In the genomic region with DNA sequence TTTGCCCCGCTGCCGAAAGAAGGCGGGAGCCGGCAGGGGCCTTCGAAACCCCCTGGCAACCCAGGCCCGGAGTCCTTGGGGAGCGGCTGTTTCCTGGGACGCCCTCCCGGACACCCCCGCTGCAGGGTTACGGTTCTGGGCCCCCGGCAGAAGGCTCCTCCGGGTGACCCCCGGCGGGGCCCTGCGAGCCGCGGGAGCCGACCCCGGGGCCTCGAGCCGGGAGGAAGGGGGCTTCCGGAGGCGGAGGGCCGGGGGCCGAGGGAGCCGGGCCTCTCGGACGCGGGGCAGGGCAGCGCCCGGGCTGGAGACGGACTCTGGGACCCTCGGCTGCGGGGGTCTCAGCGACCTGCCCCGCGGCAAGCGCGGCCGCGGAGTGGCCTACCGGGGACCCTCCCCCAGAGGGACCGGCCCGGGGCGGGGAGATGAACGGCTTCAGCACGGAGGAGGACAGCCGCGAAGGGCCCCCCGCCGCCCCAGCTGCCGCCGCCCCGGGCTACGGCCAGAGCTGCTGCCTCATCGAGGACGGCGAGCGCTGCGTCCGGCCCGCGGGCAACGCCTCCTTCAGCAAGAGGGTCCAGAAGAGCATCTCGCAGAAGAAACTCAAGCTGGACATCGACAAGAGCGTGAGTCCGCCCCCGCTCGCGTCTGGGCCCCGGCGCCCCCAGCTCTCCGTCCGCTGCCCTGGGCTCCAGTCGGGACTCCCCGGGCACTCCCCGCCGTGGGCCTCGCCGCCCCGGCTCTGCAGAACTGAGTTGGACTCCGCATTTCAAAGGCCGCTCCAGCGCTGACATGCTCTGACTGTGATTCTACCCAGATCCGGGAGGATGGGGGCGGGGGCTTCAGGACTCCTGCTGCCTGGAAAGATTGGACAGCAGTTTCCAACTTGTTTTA, we compare ENCODE assay signal across 1 cellular context.
TF ChIP-seq lines count a peak whose summit lies in the region.

No MANE protein-coding gene starts in this region.

TF ChIP-seq in HepG2, 621 proteins besides CTCF, POLR2A, EP300 and RAD21 (continued from another document and continues in another):
- TF ChIP-seq, protein P1, sequence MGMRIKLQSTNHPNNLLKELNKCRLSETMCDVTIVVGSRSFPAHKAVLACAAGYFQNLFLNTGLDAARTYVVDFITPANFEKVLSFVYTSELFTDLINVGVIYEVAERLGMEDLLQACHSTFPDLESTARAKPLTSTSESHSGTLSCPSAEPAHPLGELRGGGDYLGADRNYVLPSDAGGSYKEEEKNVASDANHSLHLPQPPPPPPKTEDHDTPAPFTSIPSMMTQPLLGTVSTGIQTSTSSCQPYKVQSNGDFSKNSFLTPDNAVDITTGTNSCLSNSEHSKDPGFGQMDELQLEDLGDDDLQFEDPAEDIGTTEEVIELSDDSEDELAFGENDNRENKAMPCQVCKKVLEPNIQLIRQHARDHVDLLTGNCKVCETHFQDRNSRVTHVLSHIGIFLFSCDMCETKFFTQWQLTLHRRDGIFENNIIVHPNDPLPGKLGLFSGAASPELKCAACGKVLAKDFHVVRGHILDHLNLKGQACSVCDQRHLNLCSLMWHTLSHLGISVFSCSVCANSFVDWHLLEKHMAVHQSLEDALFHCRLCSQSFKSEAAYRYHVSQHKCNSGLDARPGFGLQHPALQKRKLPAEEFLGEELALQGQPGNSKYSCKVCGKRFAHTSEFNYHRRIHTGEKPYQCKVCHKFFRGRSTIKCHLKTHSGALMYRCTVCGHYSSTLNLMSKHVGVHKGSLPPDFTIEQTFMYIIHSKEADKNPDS (CRISPR knock-in tag; IDR thresholded peaks at IDR 0.05) = no peak
- TF ChIP-seq NR1H2 (CRISPR knock-in tag; IDR thresholded peaks at IDR 0.05; ENCODE audit: borderline replicate concordance, low read depth) = no peak
- no peak for TF ChIP-seq RFX3 (CRISPR knock-in tag; IDR thresholded peaks at IDR 0.05)
- TF ChIP-seq TIGD3 (CRISPR knock-in tag; IDR thresholded peaks at IDR 0.05; ENCODE audit: borderline replicate concordance) = no peak
- TF ChIP-seq, protein P2, sequence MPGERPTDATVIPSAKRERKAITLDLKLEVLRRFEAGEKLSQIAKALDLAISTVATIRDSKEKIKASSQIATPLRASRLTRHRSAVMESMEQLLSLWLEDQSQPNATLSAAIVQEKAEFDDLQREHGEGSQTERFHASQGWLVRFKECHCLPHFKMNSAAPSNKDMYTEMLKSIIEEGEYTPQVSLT (CRISPR knock-in tag; IDR thresholded peaks at IDR 0.05; ENCODE audit: borderline replicate concordance, low read depth) = no peak
- no peak for TF ChIP-seq ZFP36L2 (CRISPR knock-in tag; IDR thresholded peaks at IDR 0.05)
- no peak for TF ChIP-seq JUNB (CRISPR knock-in tag; IDR thresholded peaks at IDR 0.05; ENCODE audit: borderline replicate concordance)
- no peak for TF ChIP-seq ZSCAN31 (CRISPR knock-in tag; IDR thresholded peaks at IDR 0.05; ENCODE audit: low read depth)
- TF ChIP-seq ZNF75D (CRISPR knock-in tag; IDR thresholded peaks at IDR 0.05; ENCODE audit: borderline replicate concordance) = no peak
- TF ChIP-seq YEATS4 (CRISPR knock-in tag; IDR thresholded peaks at IDR 0.05; ENCODE audit: borderline replicate concordance) = peak; percentile 23; the same call in 1 of the 2 replicates
- TF ChIP-seq, protein P3, sequence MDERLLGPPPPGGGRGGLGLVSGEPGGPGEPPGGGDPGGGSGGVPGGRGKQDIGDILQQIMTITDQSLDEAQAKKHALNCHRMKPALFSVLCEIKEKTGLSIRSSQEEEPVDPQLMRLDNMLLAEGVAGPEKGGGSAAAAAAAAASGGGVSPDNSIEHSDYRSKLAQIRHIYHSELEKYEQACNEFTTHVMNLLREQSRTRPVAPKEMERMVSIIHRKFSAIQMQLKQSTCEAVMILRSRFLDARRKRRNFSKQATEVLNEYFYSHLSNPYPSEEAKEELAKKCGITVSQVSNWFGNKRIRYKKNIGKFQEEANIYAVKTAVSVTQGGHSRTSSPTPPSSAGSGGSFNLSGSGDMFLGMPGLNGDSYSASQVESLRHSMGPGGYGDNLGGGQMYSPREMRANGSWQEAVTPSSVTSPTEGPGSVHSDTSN (CRISPR knock-in tag; IDR thresholded peaks at IDR 0.05) = no peak
- TF ChIP-seq SP140L (CRISPR knock-in tag; IDR thresholded peaks at IDR 0.05; ENCODE audit: borderline replicate concordance) = no peak
- TF ChIP-seq ZNF205 (CRISPR knock-in tag; IDR thresholded peaks at IDR 0.05) = no peak
- TF ChIP-seq MTA1 (CRISPR knock-in tag; IDR thresholded peaks at IDR 0.05; ENCODE audit: borderline replicate concordance) = no peak
- TF ChIP-seq ZNF672 (CRISPR knock-in tag; IDR thresholded peaks at IDR 0.05) = no peak
- TF ChIP-seq, protein P4, sequence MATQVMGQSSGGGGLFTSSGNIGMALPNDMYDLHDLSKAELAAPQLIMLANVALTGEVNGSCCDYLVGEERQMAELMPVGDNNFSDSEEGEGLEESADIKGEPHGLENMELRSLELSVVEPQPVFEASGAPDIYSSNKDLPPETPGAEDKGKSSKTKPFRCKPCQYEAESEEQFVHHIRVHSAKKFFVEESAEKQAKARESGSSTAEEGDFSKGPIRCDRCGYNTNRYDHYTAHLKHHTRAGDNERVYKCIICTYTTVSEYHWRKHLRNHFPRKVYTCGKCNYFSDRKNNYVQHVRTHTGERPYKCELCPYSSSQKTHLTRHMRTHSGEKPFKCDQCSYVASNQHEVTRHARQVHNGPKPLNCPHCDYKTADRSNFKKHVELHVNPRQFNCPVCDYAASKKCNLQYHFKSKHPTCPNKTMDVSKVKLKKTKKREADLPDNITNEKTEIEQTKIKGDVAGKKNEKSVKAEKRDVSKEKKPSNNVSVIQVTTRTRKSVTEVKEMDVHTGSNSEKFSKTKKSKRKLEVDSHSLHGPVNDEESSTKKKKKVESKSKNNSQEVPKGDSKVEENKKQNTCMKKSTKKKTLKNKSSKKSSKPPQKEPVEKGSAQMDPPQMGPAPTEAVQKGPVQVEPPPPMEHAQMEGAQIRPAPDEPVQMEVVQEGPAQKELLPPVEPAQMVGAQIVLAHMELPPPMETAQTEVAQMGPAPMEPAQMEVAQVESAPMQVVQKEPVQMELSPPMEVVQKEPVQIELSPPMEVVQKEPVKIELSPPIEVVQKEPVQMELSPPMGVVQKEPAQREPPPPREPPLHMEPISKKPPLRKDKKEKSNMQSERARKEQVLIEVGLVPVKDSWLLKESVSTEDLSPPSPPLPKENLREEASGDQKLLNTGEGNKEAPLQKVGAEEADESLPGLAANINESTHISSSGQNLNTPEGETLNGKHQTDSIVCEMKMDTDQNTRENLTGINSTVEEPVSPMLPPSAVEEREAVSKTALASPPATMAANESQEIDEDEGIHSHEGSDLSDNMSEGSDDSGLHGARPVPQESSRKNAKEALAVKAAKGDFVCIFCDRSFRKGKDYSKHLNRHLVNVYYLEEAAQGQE (IDR thresholded peaks at IDR 0.05; ENCODE audit: borderline replicate concordance in 1 of 2, low read depth in 1 of 2, low read length in 2 of 2) = no peak
- peak; percentile 13; the same call in 1 of the 2 replicates for TF ChIP-seq MEIS2 (CRISPR knock-in tag; IDR thresholded peaks at IDR 0.05)
- TF ChIP-seq, protein P5, sequence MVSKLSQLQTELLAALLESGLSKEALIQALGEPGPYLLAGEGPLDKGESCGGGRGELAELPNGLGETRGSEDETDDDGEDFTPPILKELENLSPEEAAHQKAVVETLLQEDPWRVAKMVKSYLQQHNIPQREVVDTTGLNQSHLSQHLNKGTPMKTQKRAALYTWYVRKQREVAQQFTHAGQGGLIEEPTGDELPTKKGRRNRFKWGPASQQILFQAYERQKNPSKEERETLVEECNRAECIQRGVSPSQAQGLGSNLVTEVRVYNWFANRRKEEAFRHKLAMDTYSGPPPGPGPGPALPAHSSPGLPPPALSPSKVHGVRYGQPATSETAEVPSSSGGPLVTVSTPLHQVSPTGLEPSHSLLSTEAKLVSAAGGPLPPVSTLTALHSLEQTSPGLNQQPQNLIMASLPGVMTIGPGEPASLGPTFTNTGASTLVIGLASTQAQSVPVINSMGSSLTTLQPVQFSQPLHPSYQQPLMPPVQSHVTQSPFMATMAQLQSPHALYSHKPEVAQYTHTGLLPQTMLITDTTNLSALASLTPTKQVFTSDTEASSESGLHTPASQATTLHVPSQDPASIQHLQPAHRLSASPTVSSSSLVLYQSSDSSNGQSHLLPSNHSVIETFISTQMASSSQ (IDR thresholded peaks at IDR 0.05; ENCODE audit: low read depth) = no peak
- TF ChIP-seq, protein P5 (CRISPR knock-in tag; IDR thresholded peaks at IDR 0.05; ENCODE audit: borderline replicate concordance) = no peak
- no peak for TF ChIP-seq ZSCAN30 (CRISPR knock-in tag; IDR thresholded peaks at IDR 0.05)
- TF ChIP-seq ZNF142 (CRISPR knock-in tag; IDR thresholded peaks at IDR 0.05) = no peak
- no peak for TF ChIP-seq ZBTB43 (CRISPR knock-in tag; conservative IDR thresholded peaks at IDR 0.05)
- no peak for TF ChIP-seq NCOA1 (CRISPR knock-in tag; IDR thresholded peaks at IDR 0.05)
- TF ChIP-seq ZNF619 (CRISPR knock-in tag; IDR thresholded peaks at IDR 0.05) = 0 out of 2 replicates have a peak, but pooled peaks have one; percentile 59
- TF ChIP-seq, protein P6, sequence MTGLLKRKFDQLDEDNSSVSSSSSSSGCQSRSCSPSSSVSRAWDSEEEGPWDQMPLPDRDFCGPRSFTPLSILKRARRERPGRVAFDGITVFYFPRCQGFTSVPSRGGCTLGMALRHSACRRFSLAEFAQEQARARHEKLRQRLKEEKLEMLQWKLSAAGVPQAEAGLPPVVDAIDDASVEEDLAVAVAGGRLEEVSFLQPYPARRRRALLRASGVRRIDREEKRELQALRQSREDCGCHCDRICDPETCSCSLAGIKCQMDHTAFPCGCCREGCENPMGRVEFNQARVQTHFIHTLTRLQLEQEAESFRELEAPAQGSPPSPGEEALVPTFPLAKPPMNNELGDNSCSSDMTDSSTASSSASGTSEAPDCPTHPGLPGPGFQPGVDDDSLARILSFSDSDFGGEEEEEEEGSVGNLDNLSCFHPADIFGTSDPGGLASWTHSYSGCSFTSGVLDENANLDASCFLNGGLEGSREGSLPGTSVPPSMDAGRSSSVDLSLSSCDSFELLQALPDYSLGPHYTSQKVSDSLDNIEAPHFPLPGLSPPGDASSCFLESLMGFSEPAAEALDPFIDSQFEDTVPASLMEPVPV (CRISPR knock-in tag; IDR thresholded peaks at IDR 0.05) = no peak
- TF ChIP-seq MED1 (CRISPR knock-in tag; IDR thresholded peaks at IDR 0.05) = no peak
- TF ChIP-seq ZNF775 (CRISPR knock-in tag; IDR thresholded peaks at IDR 0.05; ENCODE audit: borderline replicate concordance) = no peak
